12 cellular contexts compared by ENCODE assay signal in the genomic region with DNA sequence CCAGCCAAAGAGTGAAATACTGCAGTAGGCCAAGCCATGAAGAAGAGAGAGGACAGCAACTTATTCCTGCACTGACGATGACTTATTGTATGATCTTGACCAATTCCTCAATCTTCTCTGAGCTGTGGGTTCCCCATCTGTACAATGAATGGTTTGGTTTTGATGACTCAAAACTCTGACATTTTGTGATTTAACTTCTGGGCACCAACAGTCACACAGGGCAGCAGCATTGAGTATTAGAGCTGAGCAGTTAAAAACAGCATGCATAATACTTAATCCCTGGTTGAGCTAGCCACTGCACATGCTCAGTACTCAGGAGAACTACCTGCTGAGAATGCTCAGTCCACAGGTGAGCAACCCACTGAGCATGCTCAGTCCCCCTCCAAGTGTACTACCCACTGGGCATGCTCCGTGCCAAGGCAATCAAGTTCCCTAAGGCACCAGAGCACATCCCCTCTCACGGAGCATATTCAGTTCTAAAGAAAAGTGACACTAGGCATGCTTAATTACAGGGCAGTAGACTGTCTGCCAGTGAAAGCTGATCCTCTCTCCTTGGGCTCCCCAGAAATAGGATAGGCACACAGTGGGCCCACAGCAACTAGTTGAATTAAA.
DNase-seq lines count a peak whose midpoint lies in the region; ATAC-seq, FAIRE-seq and TF ChIP-seq lines count a peak whose summit lies in the region.
"Had no signal": no experiment of that assay in that cellular context is flagged by ENCODE, and none has a peak within 500 bp of the region (broad histone marks: within the 10 kb centered on the region; RNA-seq: fewer than 3 reads in every experiment).

No MANE protein-coding gene starts in this region.

- H3K9me3 ChIP-seq in PC-3 (ENCODE audit: low read length) (no peaks in the 10 kb centered on the region), testis (no peaks in the 10 kb centered on the region)

- no peak for DNase-seq in activated CD8-positive, alpha-beta T cell treated with anti-CD3 and anti-CD28 coated beads for 36 hours
- no peak for DNase-seq in activated CD8-positive, alpha-beta T cell treated with anti-CD3 and anti-CD28 coated beads, Interleukin-2, amount 10 ng/mL, durations not matched to agents 7 days and 5 days
- DNase-seq in PC-3 (peak; percentile 75), fibroblast of peridontal ligament (ENCODE audit: extremely low read depth) (peak; percentile 89), testis (peak; percentile 22), GM12891 (ENCODE audit: insufficient read length, low spot score) (no peak), NCI-H187 (lab: John Stamatoyannopoulos, UW) (no peak), progenitor cell of endocrine pancreas (ENCODE audit: low spot score, unreplicated experiment) (no peak)
- DNase-seq: GDM1; NCI-H187 treated with DMSO at 0.1 percent for 48 hours; SIG-M5; stimulated activated CD4-positive, alpha-beta T cell treated with anti-CD3 and anti-CD28 coated beads, Interleukin-2, amount 100 ng/mL, for 48 hours had no signal

- peak overlapping the region; percentile 59 for H2AFZ ChIP-seq in PC-3 (ENCODE audit: low read length)

- no peaks in the 10 kb centered on the region for H3K27me3 ChIP-seq in PC-3 (ENCODE audit: low read length)
- no peaks in the 10 kb centered on the region for H3K27me3 ChIP-seq in testis

- no peaks in the 10 kb centered on the region for H4K20me1 ChIP-seq in PC-3 (ENCODE audit: low read length)

- H3K9me2 ChIP-seq in PC-3 (replicated peaks; ENCODE audit: low read length), result no peaks in the 10 kb centered on the region

- H3K4me2 ChIP-seq in PC-3 (ENCODE audit: low read length), result peak overlapping the region; percentile 80

- no peak for TF ChIP-seq CTCF in activated CD8-positive, alpha-beta T cell treated with anti-CD3 and anti-CD28 coated beads for 36 hours (IDR thresholded peaks at IDR 0.05)
- no peak for TF ChIP-seq CTCF in PC-3 (conservative IDR thresholded peaks at IDR 0.05; ENCODE audit: low read depth, low read length)
- TF ChIP-seq CTCF in testis (IDR thresholded peaks at IDR 0.05), result no peak
- no peak for TF ChIP-seq CTCF in progenitor cell of endocrine pancreas (IDR thresholded peaks at IDR 0.05; ENCODE audit: unreplicated experiment)

- H3K36me3 Mint-ChIP-seq in activated CD8-positive, alpha-beta T cell treated with anti-CD3 and anti-CD28 coated beads for 36 hours (ENCODE audit: low read depth), result no peaks in the 10 kb centered on the region
- H3K36me3 Mint-ChIP-seq in activated CD8-positive, alpha-beta T cell treated with anti-CD3 and anti-CD28 coated beads, Interleukin-2, amount 10 ng/mL, durations not matched to agents 7 days and 5 days (ENCODE audit: low read depth), result no peaks in the 10 kb centered on the region
- no peaks in the 10 kb centered on the region for H3K36me3 Mint-ChIP-seq in progenitor cell of endocrine pancreas (ENCODE audit: insufficient read depth)

- H3K27ac Mint-ChIP-seq in activated CD8-positive, alpha-beta T cell treated with anti-CD3 and anti-CD28 coated beads for 36 hours, result no peak overlapping the region
- H3K27ac Mint-ChIP-seq in activated CD8-positive, alpha-beta T cell treated with anti-CD3 and anti-CD28 coated beads, Interleukin-2, amount 10 ng/mL, durations not matched to agents 7 days and 5 days, result no peak overlapping the region
- H3K27ac Mint-ChIP-seq in progenitor cell of endocrine pancreas, result no peak overlapping the region

- no peaks in the 10 kb centered on the region for H3K79me2 ChIP-seq in PC-3 (ENCODE audit: low read length)

- CTCF ChIA-PET in activated CD8-positive, alpha-beta T cell treated with anti-CD3 and anti-CD28 coated beads for 36 hours (lab: Charles Lee), result interaction anchor here (0.8 kb wide), 1 partner anchor 76 kb away, joined by 3 read pairs; no protein-coding TSS in a partner anchor
- CTCF ChIA-PET in activated CD8-positive, alpha-beta T cell treated with anti-CD3 and anti-CD28 coated beads, Interleukin-2, amount 10 ng/mL, durations not matched to agents 7 days and 5 days (lab: Charles Lee), result no interaction called here
- CTCF ChIA-PET in PC-3 (lab: Charles Lee), result no interaction called here

- H3K4me3 ChIP-seq in PC-3 (ENCODE audit: low read length), result peak overlapping the region; percentile 48
- no peak overlapping the region for H3K4me3 ChIP-seq in testis

- H3K27me3 Mint-ChIP-seq in activated CD8-positive, alpha-beta T cell treated with anti-CD3 and anti-CD28 coated beads for 36 hours, result peaks cover 49% of the 10 kb centered on the region
- H3K27me3 Mint-ChIP-seq in activated CD8-positive, alpha-beta T cell treated with anti-CD3 and anti-CD28 coated beads, Interleukin-2, amount 10 ng/mL, durations not matched to agents 7 days and 5 days (ENCODE audit: low read depth), result peaks cover 37% of the 10 kb centered on the region
- no peaks in the 10 kb centered on the region for H3K27me3 Mint-ChIP-seq in progenitor cell of endocrine pancreas

- ATAC-seq in activated CD8-positive, alpha-beta T cell treated with anti-CD3 and anti-CD28 coated beads for 36 hours, result peak; percentile 62
- ATAC-seq in activated CD8-positive, alpha-beta T cell treated with anti-CD3 and anti-CD28 coated beads, Interleukin-2, amount 10 ng/mL, durations not matched to agents 7 days and 5 days, result no peak
- ATAC-seq in PC-3, result peak; percentile 53

- H3F3A ChIP-seq in PC-3 (ENCODE audit: low read length, unreplicated experiment), result peaks cover 5% of the 10 kb centered on the region

- no peak overlapping the region for H3K4me3 Mint-ChIP-seq in activated CD8-positive, alpha-beta T cell treated with anti-CD3 and anti-CD28 coated beads for 36 hours
- H3K4me3 Mint-ChIP-seq in activated CD8-positive, alpha-beta T cell treated with anti-CD3 and anti-CD28 coated beads, Interleukin-2, amount 10 ng/mL, durations not matched to agents 7 days and 5 days, result no peak overlapping the region
- no peak overlapping the region for H3K4me3 Mint-ChIP-seq in progenitor cell of endocrine pancreas (ENCODE audit: low read depth)

- no peak for TF ChIP-seq POLR2A in testis (IDR thresholded peaks at IDR 0.05)
- TF ChIP-seq POLR2A in GM12891 (IDR thresholded peaks at IDR 0.05; ENCODE audit: low read depth, low read length), result no peak

- peaks cover 25% of the 10 kb centered on the region for H3K4me1 ChIP-seq in PC-3 (ENCODE audit: insufficient read depth, low read length)
- H3K4me1 ChIP-seq in testis, result no peaks in the 10 kb centered on the region

- H3K36me3 ChIP-seq in PC-3 (ENCODE audit: low read depth, low read length) (no peaks in the 10 kb centered on the region), testis (ENCODE audit: low read depth, missing control alignments) (no peaks in the 10 kb centered on the region)

- no peak for FAIRE-seq in GM12891 (lab: Jason Lieb, UNC)

- intact Hi-C loops in activated CD8-positive, alpha-beta T cell treated with anti-CD3 and anti-CD28 coated beads for 36 hours (cut with micrococcal nuclease), result no loop called here
- intact Hi-C loops in PC-3 (cut with micrococcal nuclease), result loop anchor here (5.0 kb wide), 1 partner anchor 144 kb away; no protein-coding TSS in a partner anchor
- intact Hi-C loops in testis (cut with DNase I; ENCODE audit: low total_unique reads), result no loop called here

- 43 to 78% methylated on average over 3 of the region's 3 CpGs for WGBS in testis, 2 donors

- no peaks in the 10 kb centered on the region for H3K9me3 Mint-ChIP-seq in activated CD8-positive, alpha-beta T cell treated with anti-CD3 and anti-CD28 coated beads for 36 hours
- no peaks in the 10 kb centered on the region for H3K9me3 Mint-ChIP-seq in activated CD8-positive, alpha-beta T cell treated with anti-CD3 and anti-CD28 coated beads, Interleukin-2, amount 10 ng/mL, durations not matched to agents 7 days and 5 days (ENCODE audit: insufficient read depth)
- H3K9me3 Mint-ChIP-seq in progenitor cell of endocrine pancreas (ENCODE audit: low read depth), result no peaks in the 10 kb centered on the region

- POLR2A ChIA-PET in activated CD8-positive, alpha-beta T cell treated with anti-CD3 and anti-CD28 coated beads for 36 hours (lab: Charles Lee), result no interaction called here
- POLR2A ChIA-PET in activated CD8-positive, alpha-beta T cell treated with anti-CD3 and anti-CD28 coated beads, Interleukin-2, amount 10 ng/mL, durations not matched to agents 7 days and 5 days (lab: Charles Lee), result no interaction called here
- POLR2A ChIA-PET in PC-3 (lab: Charles Lee; ENCODE audit: unreplicated experiment), result no interaction called here

- peaks cover 9% of the 10 kb centered on the region for H3K4me1 Mint-ChIP-seq in activated CD8-positive, alpha-beta T cell treated with anti-CD3 and anti-CD28 coated beads for 36 hours (ENCODE audit: low read depth)
- peaks cover 10% of the 10 kb centered on the region for H3K4me1 Mint-ChIP-seq in activated CD8-positive, alpha-beta T cell treated with anti-CD3 and anti-CD28 coated beads, Interleukin-2, amount 10 ng/mL, durations not matched to agents 7 days and 5 days (ENCODE audit: low read depth)
- peaks cover 9% of the 10 kb centered on the region for H3K4me1 Mint-ChIP-seq in progenitor cell of endocrine pancreas (ENCODE audit: low read depth)

- peak overlapping the region; percentile 75 for H3K9ac ChIP-seq in PC-3 (ENCODE audit: low read length)

- BruUV-seq in PC-3 (replicated peaks; lab: Mats Ljungman, UMichigan), result no TSS peak

- peak overlapping the region; percentile 98 for H3K27ac ChIP-seq in PC-3 (ENCODE audit: low read length)
- no peak overlapping the region for H3K27ac ChIP-seq in testis

TF ChIP-seq in GM12891, 5 proteins besides CTCF, POLR2A, EP300 and RAD21:
- TF ChIP-seq POLR2AphosphoS5 (IDR thresholded peaks at IDR 0.05; ENCODE audit: low read depth, low read length) (no peak), PAX5 (IDR thresholded peaks at IDR 0.05; ENCODE audit: insufficient read depth, low read length, severe bottlenecking) (no peak), TAF1 (IDR thresholded peaks at IDR 0.05; ENCODE audit: low read depth, low read length) (no peak), POU2F2 (IDR thresholded peaks at IDR 0.05; ENCODE audit: low read depth, low read length) (no peak), SPI1 (IDR thresholded peaks at IDR 0.05; ENCODE audit: low read depth, low read length) (no peak)

Comparison
In these comparisons a context has a peak if more than half of its experiments do, and no peak if none do; other contexts are left out.
1. DNase-seq: peak in PC-3 (single experiment), fibroblast of peridontal ligament (single experiment) and testis (single experiment); none in activated CD8-positive, alpha-beta T cell treated with anti-CD3 and anti-CD28 coated beads for 36 hours (single experiment), activated CD8-positive, alpha-beta T cell treated with anti-CD3 and anti-CD28 coated beads, Interleukin-2, amount 10 ng/mL, durations not matched to agents 7 days and 5 days (single experiment), GM12891 (single experiment), NCI-H187 (0 of 2) and progenitor cell of endocrine pancreas (single experiment).